In genomic region chr1:235199441-235199840, GRCh38 we compare ENCODE assay signal across 10 cellular contexts. TPM values are rescaled to one million over a fixed set of nuclear protein-coding genes. Genes with fewer than 3 reads are reported as not detected.
A peak's percentile ranks its signal among the peaks of the same experiment; 100 is the strongest.
DNase-seq lines count a peak whose midpoint lies in the region; TF ChIP-seq lines count a peak whose summit lies in the region.
"Had no signal": no experiment of that assay in that cellular context is flagged by ENCODE, and none has a peak within 500 bp of the region (broad histone marks: within the 10 kb centered on the region; RNA-seq: fewer than 3 reads in every experiment).

No MANE protein-coding gene starts in this region.

- no peak overlapping the region for H3K4me3 Mint-ChIP-seq in activated T-helper 1 cell treated with anti-CD3 and anti-CD28 coated beads, Interleukin-12 subunit alpha, Interleukin-12 subunit beta, Interleukin-2, Interleukin-4 antibody, amounts not matched to agents 30 ng/mL and 10 ng/mL and 1 ng/mL, durations not matched to agents 14 hours and 24 hours and 36 hours

- H3K9me3 Mint-ChIP-seq in activated T-helper 1 cell treated with anti-CD3 and anti-CD28 coated beads, Interleukin-12 subunit alpha, Interleukin-12 subunit beta, Interleukin-2, Interleukin-4 antibody, amounts not matched to agents 30 ng/mL and 10 ng/mL and 1 ng/mL, durations not matched to agents 14 hours and 24 hours and 36 hours = no peaks in the 10 kb centered on the region

- peak; percentile 48 for DNase-seq in NCI-H82 (lab: John Stamatoyannopoulos, UW)
- DNase-seq in NCI-H82 treated with DMSO at 0.1 percent for 48 hours (lab: John Stamatoyannopoulos, UW; ENCODE audit: unreplicated experiment) = no peak
- no peak for DNase-seq in activated T-helper 1 cell treated with anti-CD3 and anti-CD28 coated beads, Interleukin-12 subunit alpha, Interleukin-12 subunit beta, Interleukin-2, Interleukin-4 antibody, amounts not matched to agents 30 ng/mL and 10 ng/mL and 1 ng/mL, durations not matched to agents 14 hours and 24 hours and 36 hours (ENCODE audit: low spot score)
- DNase-seq in iPS DF 19.7 (ENCODE audit: low read depth, low spot score) = peak; percentile 75
- no peak for DNase-seq in ovary
- no peak for DNase-seq in NCI-H2029 treated with DMSO at 0.1 percent for 48 hours (lab: John Stamatoyannopoulos, UW)
- DNase-seq in NOMO-1 treated with DMSO at 0.1 percent for 48 hours (lab: John Stamatoyannopoulos, UW; ENCODE audit: unreplicated experiment) = no peak
- DNase-seq: occipital lobe had no signal

- H3K4me3 ChIP-seq in subcutaneous abdominal adipose tissue (ENCODE audit: low read depth in 1 of 5, low read length in 5 of 5) (no peak overlapping the region), ovary (no peak overlapping the region)

- TF ChIP-seq POLR2A in ovary (IDR thresholded peaks at IDR 0.05) = no peak

- H3K27ac ChIP-seq in subcutaneous abdominal adipose tissue (ENCODE audit: low read depth, low read length) (peak overlapping the region; percentile 54), ovary (no peak overlapping the region)
- H3K27ac ChIP-seq: HL-60 had no signal

- H3K36me3 ChIP-seq in subcutaneous abdominal adipose tissue (ENCODE audit: control insufficient read depth in 5 of 5, insufficient read depth in 5 of 5, low read length in 5 of 5) (peaks cover 3 to 22% (median 14%) of the 10 kb centered on the region in 5 donors), ovary (no peaks in the 10 kb centered on the region)

- no peaks in the 10 kb centered on the region for H3K4me1 Mint-ChIP-seq in activated T-helper 1 cell treated with anti-CD3 and anti-CD28 coated beads, Interleukin-12 subunit alpha, Interleukin-12 subunit beta, Interleukin-2, Interleukin-4 antibody, amounts not matched to agents 30 ng/mL and 10 ng/mL and 1 ng/mL, durations not matched to agents 14 hours and 24 hours and 36 hours (ENCODE audit: low read depth)

- H3K27me3 ChIP-seq in subcutaneous abdominal adipose tissue (ENCODE audit: control insufficient read depth in 5 of 5, insufficient read depth in 4 of 5, low read length in 5 of 5) (no peaks in the 10 kb centered on the region), ovary (no peaks in the 10 kb centered on the region)

- peak overlapping the region in 2 of 5 donors; percentile 24 to 25 for H3K9ac ChIP-seq in subcutaneous abdominal adipose tissue (ENCODE audit: low read length in 5 of 5)

- TF ChIP-seq CTCF in ovary (IDR thresholded peaks at IDR 0.05) = no peak

- H3K36me3 Mint-ChIP-seq in activated T-helper 1 cell treated with anti-CD3 and anti-CD28 coated beads, Interleukin-12 subunit alpha, Interleukin-12 subunit beta, Interleukin-2, Interleukin-4 antibody, amounts not matched to agents 30 ng/mL and 10 ng/mL and 1 ng/mL, durations not matched to agents 14 hours and 24 hours and 36 hours (ENCODE audit: low read depth) = peaks cover 17% of the 10 kb centered on the region

- no peaks in the 10 kb centered on the region for H3K27me3 Mint-ChIP-seq in activated T-helper 1 cell treated with anti-CD3 and anti-CD28 coated beads, Interleukin-12 subunit alpha, Interleukin-12 subunit beta, Interleukin-2, Interleukin-4 antibody, amounts not matched to agents 30 ng/mL and 10 ng/mL and 1 ng/mL, durations not matched to agents 14 hours and 24 hours and 36 hours (ENCODE audit: insufficient read depth)

- H3K4me1 ChIP-seq in subcutaneous abdominal adipose tissue (ENCODE audit: control insufficient read depth in 5 of 5, insufficient read depth in 5 of 5, low read length in 5 of 5) (peaks cover 0 to 2% (median 0%) of the 10 kb centered on the region in 5 donors), ovary (ENCODE audit: insufficient read depth) (no peaks in the 10 kb centered on the region)

- intact Hi-C loops in activated T-helper 1 cell treated with anti-CD3 and anti-CD28 coated beads, Interleukin-12 subunit alpha, Interleukin-12 subunit beta, Interleukin-2, Interleukin-4 antibody, amounts not matched to agents 30 ng/mL and 10 ng/mL and 1 ng/mL, durations not matched to agents 14 hours and 24 hours and 36 hours (cut with micrococcal nuclease) = no loop called here
- intact Hi-C loops in ovary (cut with DNase I) = no loop called here

- H3K9me3 ChIP-seq in subcutaneous abdominal adipose tissue (ENCODE audit: control insufficient read depth in 5 of 5, low read length in 5 of 5) (no peaks in the 10 kb centered on the region), ovary (no peaks in the 10 kb centered on the region)

- 22 to 33% (median 32%) methylated on average over 6 of the region's 6 CpGs for WGBS in ovary, 3 donors

- TF ChIP-seq EP300 in ovary (IDR thresholded peaks at IDR 0.05) = no peak

- peak overlapping the region; percentile 12 for H3K27ac Mint-ChIP-seq in activated T-helper 1 cell treated with anti-CD3 and anti-CD28 coated beads, Interleukin-12 subunit alpha, Interleukin-12 subunit beta, Interleukin-2, Interleukin-4 antibody, amounts not matched to agents 30 ng/mL and 10 ng/mL and 1 ng/mL, durations not matched to agents 14 hours and 24 hours and 36 hours

RNA-seq across cellular contexts. Expression of gene RBM34, which starts 38.4 kb away (rescaled TPM):
- 120 and 127 TPM in 2 replicates for total RNA-seq in activated T-helper 1 cell treated with anti-CD3 and anti-CD28 coated beads, Interleukin-12 subunit alpha, Interleukin-12 subunit beta, Interleukin-2, Interleukin-4 antibody, amounts not matched to agents 30 ng/mL and 10 ng/mL and 1 ng/mL, durations not matched to agents 14 hours and 24 hours and 36 hours
- 10 to 100 TPM; 24.5 to 61.9 (median 56.1) TPM for total RNA-seq in ovary
- polyA plus RNA-seq in ovary = 10 to 100 TPM; 48.1 to 62.1 TPM

Comparison
In these comparisons a context has a peak if more than half of its experiments do, and no peak if none do; other contexts are left out.
1. DNase-seq: peak in NCI-H82 (single experiment) and iPS DF 19.7 (single experiment); none in NCI-H82 treated with DMSO at 0.1 percent for 48 hours (single experiment), activated T-helper 1 cell treated with anti-CD3 and anti-CD28 coated beads, Interleukin-12 subunit alpha, Interleukin-12 subunit beta, Interleukin-2, Interleukin-4 antibody, amounts not matched to agents 30 ng/mL and 10 ng/mL and 1 ng/mL, durations not matched to agents 14 hours and 24 hours and 36 hours (single experiment), ovary (0 of 5), NCI-H2029 treated with DMSO at 0.1 percent for 48 hours (single experiment) and NOMO-1 treated with DMSO at 0.1 percent for 48 hours (single experiment).